ENCODE assay signal across 8 cellular contexts in the genomic region with DNA sequence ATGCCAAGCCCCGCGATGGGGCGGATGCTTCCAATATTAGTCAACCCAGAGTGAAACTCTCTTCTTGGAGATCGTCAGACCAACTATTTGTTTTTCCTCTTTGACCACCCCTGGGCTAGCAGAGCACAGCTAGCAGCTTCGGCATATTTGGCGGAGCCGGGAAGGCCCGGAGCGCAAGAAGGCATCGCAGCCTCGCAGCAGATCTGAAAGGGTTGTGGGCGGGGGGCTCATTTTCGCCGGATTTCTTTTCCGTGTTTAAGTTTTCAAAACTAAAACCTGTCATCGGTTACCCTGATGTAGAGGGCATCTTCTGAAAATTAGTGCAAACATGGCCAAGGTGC. TPM values are rescaled to one million over a fixed set of nuclear protein-coding genes. Genes with fewer than 3 reads are reported as not detected.
DNase-seq lines count a peak whose midpoint lies in the region; ATAC-seq and TF ChIP-seq lines count a peak whose summit lies in the region.

No MANE protein-coding gene starts in this region.

- peak overlapping the region; percentile 89 for H3K4me2 ChIP-seq in OCI-LY7 (ENCODE audit: low read length)

- POLR2A ChIA-PET in OCI-LY7 (lab: Charles Lee): interaction anchor here (0.6 to 21.0 kb wide), 5 partner anchors 10 to 75 kb away, joined by 3 to 805 read pairs (median 6); no protein-coding TSS in a partner anchor

- BruUV-seq in OCI-LY7 (replicated peaks; lab: Mats Ljungman, UMichigan): no TSS peak

- 0 out of 2 replicates have a peak, but pooled peaks cover 5% of the 10 kb centered on the region for H4K20me1 ChIP-seq in OCI-LY7 (ENCODE audit: insufficient read depth, low read length)

- no peaks in the 10 kb centered on the region for H3K9me3 ChIP-seq in heart right ventricle
- no peaks in the 10 kb centered on the region for H3K9me3 ChIP-seq in OCI-LY7 (ENCODE audit: low read length)
- H3K9me3 ChIP-seq in psoas muscle: no peaks in the 10 kb centered on the region

- no peaks in the 10 kb centered on the region for H3K36me3 ChIP-seq in heart right ventricle
- peaks cover 38% of the 10 kb centered on the region for H3K36me3 ChIP-seq in OCI-LY7 (ENCODE audit: insufficient read depth, low read length)
- H3K36me3 ChIP-seq in psoas muscle (ENCODE audit: insufficient read depth in 1 of 2, low read depth in 1 of 2): no peaks in the 10 kb centered on the region

- no peak for TF ChIP-seq CTCF in heart right ventricle (IDR thresholded peaks at IDR 0.05)
- TF ChIP-seq CTCF in OCI-LY7 (conservative IDR thresholded peaks at IDR 0.05; ENCODE audit: low read length): no peak
- TF ChIP-seq CTCF in psoas muscle (IDR thresholded peaks at IDR 0.05): no peak

- H3K4me1 ChIP-seq in heart right ventricle (peaks cover 0 to 18% (median 6%) of the 10 kb centered on the region in 9 donors), OCI-LY7 (ENCODE audit: insufficient read depth, low read length, poor library complexity, severe bottlenecking) (peaks cover 63% of the 10 kb centered on the region), psoas muscle (peaks cover 15% of the 10 kb centered on the region)

- no peak overlapping the region for H3K27ac ChIP-seq in heart right ventricle
- peak overlapping the region; percentile 83 for H3K27ac ChIP-seq in OCI-LY7 (ENCODE audit: low read depth, low read length, poor library complexity, severe bottlenecking)
- peak overlapping the region; percentile 80 for H3K27ac ChIP-seq in psoas muscle

- H2AFZ ChIP-seq in OCI-LY7 (ENCODE audit: low read length): peak overlapping the region; percentile 35; the same call in 1 of the 2 replicates

- ATAC-seq in heart right ventricle (no peak), psoas muscle (peak in 3 of 4 donors; percentile 2 to 43 (median 21))

- WGBS in heart right ventricle, 2 donors: 9 to 11% methylated on average over 16 of the region's 16 CpGs
- 4 to 9% (median 6%) methylated on average over 16 of the region's 16 CpGs for WGBS in psoas muscle, 3 donors

- H3K4me3 ChIP-seq in heart right ventricle (peak overlapping the region in 9 of 10 donors; percentile 23 to 56 (median 50)), OCI-LY7 (ENCODE audit: low read depth, low read length, poor library complexity, severe bottlenecking) (peak overlapping the region; percentile 90), psoas muscle (peak overlapping the region; percentile 81)

- H3K27me3 ChIP-seq in heart right ventricle: peaks cover 0 to 80% (median 68%) of the 10 kb centered on the region in 7 donors
- H3K27me3 ChIP-seq in psoas muscle (ENCODE audit: insufficient read depth in 3 of 3, low read length in 2 of 3): peaks cover 0 to 3% (median 0%) of the 10 kb centered on the region in 3 donors

- peaks cover 76% of the 10 kb centered on the region for H3K79me2 ChIP-seq in OCI-LY7 (ENCODE audit: insufficient read depth, low read depth, low read length)

- no peak for DNase-seq in heart right ventricle
- no peak for DNase-seq in cardiac septum (ENCODE audit: low spot score)
- DNase-seq in OCI-LY7 (ENCODE audit: low spot score): peak; percentile 65
- DNase-seq in fibroblast of gingiva (ENCODE audit: low read depth): peak; percentile 10
- peak in 1 of 2 donors; percentile 14 for DNase-seq in psoas muscle
- DNase-seq in DMS114 treated with DMSO at 0.1 percent for 48 hours (lab: John Stamatoyannopoulos, UW; ENCODE audit: unreplicated experiment): no peak
- no peak for DNase-seq in activated CD4-positive, alpha-beta T cell treated with anti-CD3 and anti-CD28 coated beads, Interleukin-2, amount 50 U/mL, for 1 hour
- DNase-seq in D341Med (ENCODE audit: low spot score): no peak

- intact Hi-C loops in heart right ventricle (cut with DNase I): no loop called here
- intact Hi-C loops in cardiac septum (cut with DNase I): no loop called here
- intact Hi-C loops in OCI-LY7 (cut with micrococcal nuclease; ENCODE audit: unreplicated experiment): no loop called here
- intact Hi-C loops in psoas muscle (cut with DNase I): loop anchor here in 1 of 2 donors (5.0 kb wide), 1 partner anchor 76 kb away; no protein-coding TSS in a partner anchor

- CTCF ChIA-PET in OCI-LY7 (lab: Charles Lee; ENCODE audit: unreplicated experiment): interaction anchor here (1.0 kb wide), 1 partner anchor 25 kb away, joined by 3 read pairs; no protein-coding TSS in a partner anchor

- no peaks in the 10 kb centered on the region for H3K9me2 ChIP-seq in OCI-LY7 (ENCODE audit: insufficient read depth, low read length)

RNA-seq across cellular contexts. Expression of a gene that starts 0.3 kb away (rescaled TPM):
- total RNA-seq in heart right ventricle: 10 to 100 TPM in 2 of 10 donors, 1 to 10 TPM in 5, under 1 TPM in 3; 0.19 to 19.7 (median 2.0) TPM
- under 1 TPM; 0.26 to 0.59 TPM for polyA plus RNA-seq in heart right ventricle
- total RNA-seq in cardiac septum: 6.7 TPM
- total RNA-seq in OCI-LY7 (2014; rRNA removed; shearing (Covaris generic)): 113 and 195 TPM in 2 replicates
- 178 and 217 TPM in 2 replicates for total RNA-seq in OCI-LY7 (2022)
- total RNA-seq in psoas muscle: 10 to 100 TPM; 13.6 to 42.9 (median 19.8) TPM
- 10 to 100 TPM in 1 of 3 donors, 1 to 10 TPM in 2; 8.8 to 24.9 (median 9.2) TPM for polyA plus RNA-seq in psoas muscle

Comparison
In these comparisons a context has a peak if more than half of its experiments do, and no peak if none do; other contexts are left out.
1. ATAC-seq: peak in psoas muscle (3 of 4); none in heart right ventricle (0 of 8).
2. DNase-seq: peak in OCI-LY7 (single experiment) and fibroblast of gingiva (single experiment); none in heart right ventricle (0 of 2), cardiac septum (single experiment), DMS114 treated with DMSO at 0.1 percent for 48 hours (single experiment), activated CD4-positive, alpha-beta T cell treated with anti-CD3 and anti-CD28 coated beads, Interleukin-2, amount 50 U/mL, for 1 hour (single experiment) and D341Med (single experiment).
3. H3K27ac ChIP-seq: peak in OCI-LY7 (single experiment) and psoas muscle (single experiment); none in heart right ventricle (0 of 10).
4. Peak in every context shown above with its lines, with median percentiles within 50 percentile points of each other: H3K4me3 ChIP-seq.